Comparison of ENCODE assay signal across 31 cellular contexts in the genomic region with DNA sequence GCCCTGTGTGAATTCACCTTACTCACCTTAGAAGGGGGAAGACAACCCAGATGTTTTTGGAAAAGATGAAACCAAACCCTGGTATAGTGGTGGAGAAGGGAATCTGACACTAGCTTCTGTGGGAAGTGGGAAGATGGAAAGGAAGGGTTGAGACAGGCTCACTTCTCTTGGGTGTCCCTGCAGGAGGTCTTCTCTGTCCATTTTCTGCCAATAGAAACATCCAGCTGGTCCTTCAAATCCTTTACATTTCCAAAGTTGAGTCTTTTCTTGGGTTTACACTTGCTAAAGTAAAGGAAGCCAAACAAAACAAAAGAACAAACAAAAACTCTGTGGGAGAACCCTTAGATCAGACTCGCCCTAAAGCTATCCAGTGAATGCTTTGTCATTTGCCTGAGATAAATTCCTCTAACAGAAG. TPM values are rescaled to one million over a fixed set of nuclear protein-coding genes. Genes with fewer than 3 reads are reported as not detected.
A peak's percentile ranks its signal among the peaks of the same experiment; 100 is the strongest.
DNase-seq lines count a peak whose midpoint lies in the region; ATAC-seq, FAIRE-seq and TF ChIP-seq lines count a peak whose summit lies in the region.
"Had no signal": no experiment of that assay in that cellular context is flagged by ENCODE, and none has a peak within 500 bp of the region (broad histone marks: within the 10 kb centered on the region; RNA-seq: fewer than 3 reads in every experiment).

No MANE protein-coding gene starts in this region.

- H3K4me1 Mint-ChIP-seq in H9, result peaks cover 41 to 45% of the 10 kb centered on the region in 2 experiments

- H3K36me3 Mint-ChIP-seq in H9 (ENCODE audit: insufficient read depth in 1 of 3, low read depth in 3 of 3), result peaks cover 0 to 2% (median 0%) of the 10 kb centered on the region in 3 experiments; a peak in 1 of 7 replicates

- no peak overlapping the region for H3K4ac ChIP-seq in H9 (ENCODE audit: low read depth, low read length)

- DNase-seq in A549 (ENCODE audit: low read depth in 1 of 2, low spot score in 1 of 2) (peak in 1 of 2 experiments; percentile 84), H9 (peak; percentile 66), amniotic epithelial cell (ENCODE audit: low read depth) (peak; percentile 29), iPS-NIHi7 (ENCODE audit: extremely low spot score) (peak; percentile 26), NCI-H2081 (lab: John Stamatoyannopoulos, UW) (no peak), RKO (ENCODE audit: low spot score) (no peak)
- DNase-seq: 8988T; activated CD4-positive, alpha-beta T cell treated with anti-CD3 and anti-CD28 coated beads, Interleukin-2, amount 50 U/mL, for 1 hour; activated naive CD8-positive, alpha-beta T cell treated with anti-CD3 and anti-CD28 coated beads, Interleukin-2, amount 10 ng/mL, durations not matched to agents 7 days and 5 days; BE2C; body of pancreas; DMS79; foreskin keratinocyte; hippocampal formation; Karpas-422; naive thymus-derived CD8-positive, alpha-beta T cell; NCI-H1048; NCI-H1930; NCI-H446; Peyer's patch; stimulated activated CD4-positive, alpha-beta T cell treated with anti-CD3 and anti-CD28 coated beads, Interleukin-4, amount 100 ng/mL, for 24 hours; T-helper 2 cell; thyroid gland had no signal

- H4K8ac ChIP-seq in H9 (replicated peaks; ENCODE audit: insufficient read length, low read depth, low read length), result no peak overlapping the region

- no peak overlapping the region for H2BK5ac ChIP-seq in H9 (ENCODE audit: insufficient read length, low read length)

- H3K79me2 ChIP-seq in H9 (ENCODE audit: insufficient read depth, low read length), result no peaks in the 10 kb centered on the region

- no peak overlapping the region for H4K5ac ChIP-seq in H9 (ENCODE audit: insufficient read length, low read depth, low read length)

- FAIRE-seq in A549 (lab: Jason Lieb, UNC), result no peak

- TF ChIP-seq EP300 in A549 (IDR thresholded peaks at IDR 0.05), result no peak

- H3K27me3 Mint-ChIP-seq in H9 (ENCODE audit: low read depth), result peaks cover 100% of the 10 kb centered on the region

- H4K91ac ChIP-seq in H9 (ENCODE audit: insufficient read length, low read depth, low read length), result no peak overlapping the region

- no peak overlapping the region for H2AFZ ChIP-seq in H9 (ENCODE audit: low read length)

- CTCF ChIA-PET in A549 (lab: Yijun Ruan, JAX), result interaction anchor here (0.5 to 2.5 kb wide), 9 partner anchors 8 to 380 kb away, joined by 3 to 11 read pairs (median 4); no protein-coding TSS in a partner anchor

- POLR2A ChIA-PET in A549 (lab: Yijun Ruan, JAX), result interaction anchor here (0.7 to 0.9 kb wide), 2 partner anchors 15 to 92 kb away, joined by 3 read pairs; no protein-coding TSS in a partner anchor

- H3K9ac ChIP-seq in H9 (ENCODE audit: extremely low read depth, insufficient read length, low read length), result no peak overlapping the region

- no peak overlapping the region for H3K56ac ChIP-seq in H9 (ENCODE audit: insufficient read length, low read depth, low read length)

- no peak overlapping the region for H2BK15ac ChIP-seq in H9 (ENCODE audit: low read depth, low read length)

- TF ChIP-seq CTCF in A549 (IDR thresholded peaks at IDR 0.05) (no peak), H9 (conservative IDR thresholded peaks at IDR 0.05) (no peak)

- 7% methylated on average over 1 of the region's 1 CpG for WGBS in A549 (ENCODE audit: missing lambda C conversion rate)
- WGBS in H9 (ENCODE audit: extremely low coverage, insufficient read length, low lambda C conversion rate), result no CpG with 5 or more reads among the region's 1 CpG

- H3K27ac ChIP-seq in A549 (peak overlapping the region; percentile 77 to 80), H9 (ENCODE audit: insufficient read length, low read depth, low read length) (no peak overlapping the region)
- H3K27ac ChIP-seq: body of pancreas, foreskin keratinocyte, Peyer's patch, right atrium auricular region, thyroid gland had no signal

- H3K9me3 Mint-ChIP-seq in H9, result peaks cover 2 to 22% of the 10 kb centered on the region in 2 experiments; a peak in 3 of 5 replicates
- H3K9me3 Mint-ChIP-seq: activated naive CD8-positive, alpha-beta T cell treated with anti-CD3 and anti-CD28 coated beads, Interleukin-2, amount 10 ng/mL, durations not matched to agents 7 days and 5 days; naive thymus-derived CD8-positive, alpha-beta T cell; stimulated activated naive CD8-positive, alpha-beta T cell treated with anti-CD3 and anti-CD28 coated beads, Interleukin-15, Interleukin-2, amounts not matched to agents 100 ng/mL and 50 ng/mL, for 24 hours had no signal

- no peak overlapping the region for H3K18ac ChIP-seq in H9 (ENCODE audit: insufficient read length, low read depth, low read length)

- no peaks in the 10 kb centered on the region for H3K23me2 ChIP-seq in H9 (ENCODE audit: insufficient read length, low read depth, low read length, poor library complexity, severe bottlenecking)

- peak overlapping the region; percentile 66 for H3K4me2 ChIP-seq in A549
- H3K4me2 ChIP-seq in H9 (ENCODE audit: insufficient read depth, insufficient read length, low read length), result peak overlapping the region; percentile 30

- H3K27ac Mint-ChIP-seq in H9, result no peak overlapping the region
- H3K27ac Mint-ChIP-seq: activated naive CD8-positive, alpha-beta T cell treated with anti-CD3 and anti-CD28 coated beads, Interleukin-2, amount 10 ng/mL, durations not matched to agents 7 days and 5 days; naive thymus-derived CD8-positive, alpha-beta T cell; stimulated activated naive CD8-positive, alpha-beta T cell treated with anti-CD3 and anti-CD28 coated beads, Interleukin-15, Interleukin-2, amounts not matched to agents 100 ng/mL and 50 ng/mL, for 24 hours had no signal

- ATAC-seq in A549, result peak in 1 of 2 experiments; percentile 39; a peak in 3 of 6 replicates
- no peak for ATAC-seq in GM21825 (IDR thresholded peaks at IDR 0.05; ENCODE audit: unreplicated experiment)
- no peak for ATAC-seq in GM19467 (IDR thresholded peaks at IDR 0.05; ENCODE audit: unreplicated experiment)
- ATAC-seq: body of pancreas; foreskin keratinocyte; HCT116; naive thymus-derived CD8-positive, alpha-beta T cell had no signal

- no peak overlapping the region for H2AK5ac ChIP-seq in H9 (ENCODE audit: insufficient read length, low read length)

- no peak overlapping the region for H2BK20ac ChIP-seq in H9 (ENCODE audit: low read depth, low read length, poor library complexity, severe bottlenecking)

- H3K4me1 ChIP-seq in A549 (peaks cover 57% of the 10 kb centered on the region), H9 (ENCODE audit: insufficient read depth, low read length) (peaks cover 11% of the 10 kb centered on the region)
- H3K4me1 ChIP-seq: BE2C, body of pancreas, foreskin keratinocyte, Peyer's patch, right atrium auricular region, thyroid gland had no signal

- TF ChIP-seq RAD21 in A549 (conservative IDR thresholded peaks at IDR 0.05 in 1 of 2, IDR thresholded peaks at IDR 0.05 in 1 of 2), result no peak

- no peak overlapping the region for H2BK12ac ChIP-seq in H9 (ENCODE audit: insufficient read length, low read depth, low read length)

- H3K9me3 ChIP-seq in A549 (no peaks in the 10 kb centered on the region), H9 (ENCODE audit: control insufficient read depth, low read depth, low read length) (no peaks in the 10 kb centered on the region)
- H3K9me3 ChIP-seq: BE2C, body of pancreas, Peyer's patch, right atrium auricular region, thyroid gland had no signal

- no peak overlapping the region for H3K14ac ChIP-seq in H9 (ENCODE audit: insufficient read depth, low read length)

- H3K27me3 ChIP-seq in H9 (ENCODE audit: insufficient read depth, low read length), result peaks cover 32% of the 10 kb centered on the region; the same call in 1 of the 2 replicates
- H3K27me3 ChIP-seq: Peyer's patch, right atrium auricular region, thyroid gland had no signal

- no peaks in the 10 kb centered on the region for H3K79me1 ChIP-seq in H9 (ENCODE audit: insufficient read depth, low read depth, low read length, poor library complexity, severe bottlenecking)

- peak overlapping the region in 1 of 2 experiments; percentile 57; a peak in 3 of 5 replicates for H3K4me3 Mint-ChIP-seq in H9
- H3K4me3 Mint-ChIP-seq: activated naive CD8-positive, alpha-beta T cell treated with anti-CD3 and anti-CD28 coated beads, Interleukin-2, amount 10 ng/mL, durations not matched to agents 7 days and 5 days; naive thymus-derived CD8-positive, alpha-beta T cell; stimulated activated naive CD8-positive, alpha-beta T cell treated with anti-CD3 and anti-CD28 coated beads, Interleukin-15, Interleukin-2, amounts not matched to agents 100 ng/mL and 50 ng/mL, for 24 hours had no signal

- H4K20me1 ChIP-seq in H9 (ENCODE audit: control insufficient read depth, insufficient read depth, insufficient read length), result no peaks in the 10 kb centered on the region

- no peak for TF ChIP-seq POLR2A in A549 (IDR thresholded peaks at IDR 0.05; ENCODE audit: low read length)

- no peak overlapping the region for H3K4me3 ChIP-seq in A549
- H3K4me3 ChIP-seq: body of pancreas, Peyer's patch, right atrium auricular region, thyroid gland had no signal

- no peak overlapping the region for H3T11ph ChIP-seq in H9 (ENCODE audit: low read length)

- no peak overlapping the region for H3K23ac ChIP-seq in H9 (ENCODE audit: insufficient read length, low read depth, low read length)

- no peak overlapping the region for H2BK120ac ChIP-seq in H9 (ENCODE audit: low read depth, low read length, poor library complexity, severe bottlenecking)

TF ChIP-seq in A549, 52 proteins besides CTCF, POLR2A, EP300 and RAD21 (continues in another document):
- TF ChIP-seq NR3C1 (IDR thresholded peaks at IDR 0.05), result no peak
- no peak for TF ChIP-seq CHD2 (IDR thresholded peaks at IDR 0.05; ENCODE audit: low read length, partially characterized antibody)
- no peak for TF ChIP-seq ZNF302 (CRISPR knock-in tag; IDR thresholded peaks at IDR 0.05)
- TF ChIP-seq HOXA7 (CRISPR knock-in tag; IDR thresholded peaks at IDR 0.05), result no peak

RNA-seq across cellular contexts. Expression of gene HOXB1, which starts 10.2 kb away (rescaled TPM):
- polyA plus RNA-seq in A549 (2011; rRNA removed) (not detected in 2 replicates), A549 (2017; fragmentation: RNase III; extraction: RNeasy Plus Mini Kit Qiagen cat#74134 plus additional on column Dnase treatment) (not detected in 3 replicates)
- not detected in 2 replicates for polyA plus RNA-seq in A549 (2012; cell fraction: cytosol; rRNA removed)
- polyA plus RNA-seq in A549 (2012; cell fraction: nucleus; rRNA removed), result 0.06 TPM in 1 of 2 replicates, not detected in the other
- not detected in 2 replicates for polyA minus RNA-seq in A549 (2011; rRNA and poly(A)+ RNA removed)
- total RNA-seq in H9 (2021), result not detected in 2 replicates
- total RNA-seq: activated naive CD8-positive, alpha-beta T cell treated with anti-CD3 and anti-CD28 coated beads, Interleukin-2, amount 10 ng/mL, durations not matched to agents 7 days and 5 days; body of pancreas; cerebellum; epithelial cell of proximal tubule; foreskin keratinocyte; naive thymus-derived CD8-positive, alpha-beta T cell; osteocyte; Peyer's patch; right atrium auricular region; thyroid gland had no signal
- polyA plus RNA-seq: foreskin keratinocyte; naive thymus-derived CD8-positive, alpha-beta T cell had no signal

RNA-seq across cellular contexts. Expression of gene HOXB2, which starts 24.3 kb away (rescaled TPM):
- polyA plus RNA-seq in A549 (2011; rRNA removed) (2.6 and 2.7 TPM in 2 replicates), A549 (2017; fragmentation: RNase III; extraction: RNeasy Plus Mini Kit Qiagen cat#74134 plus additional on column Dnase treatment) (0.58 to 0.65 TPM (median 0.60 TPM) in 3 replicates)
- 1.8 and 2.7 TPM in 2 replicates for polyA plus RNA-seq in A549 (2012; cell fraction: cytosol; rRNA removed)
- 3.6 and 3.7 TPM in 2 replicates for polyA plus RNA-seq in A549 (2012; cell fraction: nucleus; rRNA removed)
- 0.79 and 0.92 TPM in 2 replicates for polyA minus RNA-seq in A549 (2011; rRNA and poly(A)+ RNA removed)
- total RNA-seq in H9 (2021), result not detected in 2 replicates
- total RNA-seq: cerebellum, osteocyte had no signal

RNA-seq across cellular contexts. Expression of gene HOXB4, which starts 57.5 kb away (rescaled TPM):
- 0.74 and 0.75 TPM in 2 replicates for polyA plus RNA-seq in A549 (2011; rRNA removed)
- 0.25 and 0.29 TPM in 2 replicates for polyA plus RNA-seq in A549 (2012; cell fraction: cytosol; rRNA removed)
- 1.6 TPM in 2 replicates for polyA plus RNA-seq in A549 (2012; cell fraction: nucleus; rRNA removed)
- 0.24 to 0.37 TPM (median 0.30 TPM) in 3 replicates for polyA plus RNA-seq in A549 (2017; fragmentation: RNase III; extraction: RNeasy Plus Mini Kit Qiagen cat#74134 plus additional on column Dnase treatment)
- 0.44 and 0.99 TPM in 2 replicates for polyA minus RNA-seq in A549 (2011; rRNA and poly(A)+ RNA removed)
- not detected in 2 replicates for total RNA-seq in H9 (2021)
- total RNA-seq: osteocyte had no signal

Comparison
In these comparisons a context has a peak if more than half of its experiments do, and no peak if none do; other contexts are left out.
1. DNase-seq: peak in H9 (single experiment), amniotic epithelial cell (single experiment) and iPS-NIHi7 (single experiment); none in NCI-H2081 (0 of 2) and RKO (single experiment).